In the genomic region with DNA sequence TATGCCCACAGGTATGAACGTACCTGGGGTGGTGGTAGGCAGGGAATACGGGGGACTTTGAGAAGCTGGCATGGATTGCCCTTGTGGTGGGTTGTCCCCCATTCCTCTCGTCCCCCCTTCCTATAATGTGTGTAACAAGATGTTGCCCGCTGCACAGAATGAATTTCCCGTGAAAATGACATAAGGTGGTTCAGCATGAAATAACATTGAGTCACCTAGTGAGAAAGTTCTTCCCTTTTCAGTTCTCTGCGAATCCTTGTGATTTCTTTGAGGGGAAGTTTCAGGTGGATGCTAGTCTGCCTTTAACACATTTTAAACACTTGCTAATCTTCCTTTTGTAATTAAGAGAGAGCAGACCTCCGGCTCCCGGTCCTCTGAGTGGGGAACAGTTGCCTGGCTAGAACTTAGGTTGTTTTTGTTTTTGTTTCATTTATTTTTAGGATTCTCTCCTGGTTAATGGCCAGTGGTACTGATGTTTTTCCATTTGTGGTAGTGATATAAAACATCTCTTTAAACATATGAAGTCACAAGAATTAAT, we compare ENCODE assay signal across 9 cellular contexts. TPM values are rescaled to one million over a fixed set of nuclear protein-coding genes. Genes with fewer than 3 reads are reported as not detected.
DNase-seq lines count a peak whose midpoint lies in the region; ATAC-seq and TF ChIP-seq lines count a peak whose summit lies in the region.
"Had no signal": no experiment of that assay in that cellular context is flagged by ENCODE, and none has a peak within 500 bp of the region (broad histone marks: within the 10 kb centered on the region; RNA-seq: fewer than 3 reads in every experiment).

No MANE protein-coding gene starts in this region.

- peak overlapping the region; percentile 75 for H3K9ac ChIP-seq in endocrine pancreas (ENCODE audit: control insufficient read depth, insufficient read depth, low read length)

- in situ Hi-C loops in GM13977 (cut with MboI; ENCODE audit: low pct_unique_long_range_greater_than_20kb, low sequenced_read_pairs, unreplicated experiment) = no loop called here

- CTCF ChIA-PET in CD4-positive, alpha-beta memory T cell (lab: Charles Lee; ENCODE audit: partially characterized antibody) = interaction anchor here (1.1 to 2.0 kb wide), 2 partner anchors 17 to 69 kb away, joined by 3 to 9 read pairs; no protein-coding TSS in a partner anchor

- DNase-seq in CD4-positive, alpha-beta memory T cell = no peak
- DNase-seq in natural killer cell treated with Interleukin-12 subunit alpha and Interleukin-12 subunit beta and Interleukin-15 and Interleukin-18, amount 100 ng/mL, for 72 hours (ENCODE audit: low spot score) = no peak
- DNase-seq in GM13977 (ENCODE audit: low spot score) = no peak
- DNase-seq in cerebellum (ENCODE audit: low spot score) = no peak
- DNase-seq: upper lobe of right lung had no signal

- no peak overlapping the region for H3K4me3 ChIP-seq in CD4-positive, alpha-beta memory T cell (ENCODE audit: low read length in 2 of 2)
- H3K4me3 ChIP-seq in endocrine pancreas (ENCODE audit: control insufficient read depth, insufficient read depth, low read length) = peak overlapping the region; percentile 87

- H3K36me3 ChIP-seq in CD4-positive, alpha-beta memory T cell (ENCODE audit: insufficient read depth, low read length) = no peaks in the 10 kb centered on the region
- peaks cover 4% of the 10 kb centered on the region for H3K36me3 ChIP-seq in endocrine pancreas (ENCODE audit: control insufficient read depth, insufficient read depth, low read length)
- H3K36me3 ChIP-seq: upper lobe of right lung had no signal

- H3K27ac Mint-ChIP-seq in CD4-positive, alpha-beta memory T cell = no peak overlapping the region
- H3K27ac Mint-ChIP-seq in IgD-negative memory B cell = peak overlapping the region in 1 of 3 donors; percentile 2
- H3K27ac Mint-ChIP-seq in natural killer cell treated with Interleukin-12 subunit alpha and Interleukin-12 subunit beta and Interleukin-15 and Interleukin-18, amount 100 ng/mL, for 72 hours = peak overlapping the region in 1 of 2 donors; percentile 53

- ATAC-seq in natural killer cell treated with Interleukin-12 subunit alpha and Interleukin-12 subunit beta and Interleukin-15 and Interleukin-18, amount 100 ng/mL, for 72 hours = no peak
- no peak for ATAC-seq in HG03571 (IDR thresholded peaks at IDR 0.05; ENCODE audit: unreplicated experiment)
- no peak for ATAC-seq in GM19395 (IDR thresholded peaks at IDR 0.05; ENCODE audit: unreplicated experiment)

- POLR2A ChIA-PET in CD4-positive, alpha-beta memory T cell (lab: Charles Lee; ENCODE audit: partially characterized antibody) = no interaction called here

- peaks cover 20% of the 10 kb centered on the region for H3K4me1 ChIP-seq in CD4-positive, alpha-beta memory T cell (ENCODE audit: insufficient read depth, low read length)
- no peaks in the 10 kb centered on the region for H3K4me1 ChIP-seq in endocrine pancreas (ENCODE audit: control insufficient read depth, insufficient read depth, low read length)

- H3K9me3 Mint-ChIP-seq in CD4-positive, alpha-beta memory T cell = no peaks in the 10 kb centered on the region
- peaks cover 0 to 2% (median 0%) of the 10 kb centered on the region in 3 donors for H3K9me3 Mint-ChIP-seq in IgD-negative memory B cell
- no peaks in the 10 kb centered on the region for H3K9me3 Mint-ChIP-seq in natural killer cell treated with Interleukin-12 subunit alpha and Interleukin-12 subunit beta and Interleukin-15 and Interleukin-18, amount 100 ng/mL, for 72 hours

- intact Hi-C loops in CD4-positive, alpha-beta memory T cell (cut with micrococcal nuclease) = no loop called here

- H3K36me3 Mint-ChIP-seq in CD4-positive, alpha-beta memory T cell = peaks cover 4 to 6% of the 10 kb centered on the region in 2 donors
- peaks cover 6% of the 10 kb centered on the region for H3K36me3 Mint-ChIP-seq in IgD-negative memory B cell
- H3K36me3 Mint-ChIP-seq in natural killer cell treated with Interleukin-12 subunit alpha and Interleukin-12 subunit beta and Interleukin-15 and Interleukin-18, amount 100 ng/mL, for 72 hours = no peaks in the 10 kb centered on the region

- peaks cover 18 to 47% (median 34%) of the 10 kb centered on the region in 4 donors for H3K4me1 Mint-ChIP-seq in CD4-positive, alpha-beta memory T cell
- peaks cover 7 to 25% (median 17%) of the 10 kb centered on the region in 3 donors for H3K4me1 Mint-ChIP-seq in IgD-negative memory B cell
- H3K4me1 Mint-ChIP-seq in natural killer cell treated with Interleukin-12 subunit alpha and Interleukin-12 subunit beta and Interleukin-15 and Interleukin-18, amount 100 ng/mL, for 72 hours (ENCODE audit: low read depth in 2 of 2) = peaks cover 41 to 54% of the 10 kb centered on the region in 2 donors

- no peaks in the 10 kb centered on the region for H3K9me3 ChIP-seq in CD4-positive, alpha-beta memory T cell (ENCODE audit: control insufficient read depth in 1 of 2, low read length in 2 of 2)
- H3K9me3 ChIP-seq in endocrine pancreas (ENCODE audit: control insufficient read depth, low read length) = no peaks in the 10 kb centered on the region
- H3K9me3 ChIP-seq: upper lobe of right lung had no signal

- peak overlapping the region in 7 of 8 donors; percentile 36 to 90 (median 85) for H3K4me3 Mint-ChIP-seq in CD4-positive, alpha-beta memory T cell
- peak overlapping the region; percentile 44 to 91 (median 84) for H3K4me3 Mint-ChIP-seq in IgD-negative memory B cell
- H3K4me3 Mint-ChIP-seq in natural killer cell treated with Interleukin-12 subunit alpha and Interleukin-12 subunit beta and Interleukin-15 and Interleukin-18, amount 100 ng/mL, for 72 hours = peak overlapping the region; percentile 83

- peaks cover 4% of the 10 kb centered on the region for H3K27me3 ChIP-seq in CD4-positive, alpha-beta memory T cell (ENCODE audit: insufficient read depth, low read length)
- H3K27me3 ChIP-seq in endocrine pancreas (ENCODE audit: control insufficient read depth, insufficient read depth, low read length) = no peaks in the 10 kb centered on the region

- no peak overlapping the region for H3K27ac ChIP-seq in CD4-positive, alpha-beta memory T cell (ENCODE audit: low read depth, low read length)
- H3K27ac ChIP-seq: upper lobe of right lung had no signal

- H3K27me3 Mint-ChIP-seq in CD4-positive, alpha-beta memory T cell = peaks cover 2 to 3% of the 10 kb centered on the region in 2 donors
- H3K27me3 Mint-ChIP-seq in IgD-negative memory B cell = peaks cover 25% of the 10 kb centered on the region
- no peaks in the 10 kb centered on the region for H3K27me3 Mint-ChIP-seq in natural killer cell treated with Interleukin-12 subunit alpha and Interleukin-12 subunit beta and Interleukin-15 and Interleukin-18, amount 100 ng/mL, for 72 hours

- no peak for TF ChIP-seq CTCF in GM13977 (IDR thresholded peaks at IDR 0.05; ENCODE audit: extremely low read depth, insufficient read depth, missing control alignments)

RNA-seq across cellular contexts. Expression of a gene that starts 58.9 kb away (rescaled TPM):
- total RNA-seq in CD4-positive, alpha-beta memory T cell = 1 to 10 TPM; 9.0 to 9.9 TPM
- polyA plus RNA-seq in CD4-positive, alpha-beta memory T cell = 1 to 10 TPM in 1 of 2 donors, under 1 TPM in 1; 0.38 to 7.1 TPM
- 3.9 TPM for polyA plus RNA-seq in IgD-negative memory B cell
- 10 to 100 TPM in 1 of 2 donors, 1 to 10 TPM in 1; 7.7 to 14.5 TPM for total RNA-seq in natural killer cell treated with Interleukin-12 subunit alpha and Interleukin-12 subunit beta and Interleukin-15 and Interleukin-18, amount 100 ng/mL, for 72 hours
- 17.3 TPM for total RNA-seq in cerebellum
